ENCODE assay signal across 18 cellular contexts in the genomic region with DNA sequence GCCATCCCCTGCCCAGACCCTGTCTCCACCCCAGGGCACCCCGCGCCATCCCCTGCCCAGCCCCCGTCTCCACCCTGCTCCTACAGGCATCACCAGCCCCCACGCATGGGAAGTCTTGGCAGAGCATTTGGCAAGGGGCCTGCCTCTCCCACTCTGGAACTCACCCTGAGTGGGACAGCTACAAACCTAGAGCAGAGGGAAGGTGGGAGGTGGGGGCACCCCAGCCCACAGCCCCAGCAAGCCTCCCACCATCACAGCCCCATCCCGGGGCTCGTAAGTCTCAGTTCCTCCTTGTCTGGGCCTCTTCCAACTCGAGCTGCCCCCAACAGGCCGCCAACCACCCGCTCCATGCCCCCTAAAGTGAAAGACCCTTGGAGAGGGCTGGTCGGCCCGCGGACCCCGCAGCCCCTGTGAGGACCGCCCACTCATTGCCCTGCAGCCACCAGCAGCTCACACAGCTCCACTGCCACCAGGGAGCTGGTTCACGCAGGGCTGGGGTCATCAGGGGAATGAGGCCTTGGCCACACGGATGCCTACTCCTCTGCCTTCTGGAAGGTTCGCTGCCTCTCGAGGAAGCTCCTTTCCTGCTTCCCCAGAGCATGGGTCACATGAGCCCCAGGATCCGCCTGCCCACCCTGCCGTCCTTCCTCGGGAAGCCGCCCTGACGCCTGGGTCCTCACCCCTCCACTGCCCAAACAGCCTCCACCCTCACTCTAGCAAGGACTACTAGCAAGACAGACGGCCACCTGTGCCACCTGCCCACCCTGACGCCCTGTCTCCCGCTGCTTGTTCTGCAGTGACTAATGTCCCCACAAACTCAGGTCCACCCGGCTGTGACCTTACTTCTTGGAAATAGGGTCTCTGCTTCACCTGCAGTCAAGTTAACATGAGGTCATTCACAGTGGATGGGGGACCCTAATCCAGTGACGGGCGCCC. TPM values are rescaled to one million over a fixed set of nuclear protein-coding genes. Genes with fewer than 3 reads are reported as not detected.
DNase-seq lines count a peak whose midpoint lies in the region; ATAC-seq and TF ChIP-seq lines count a peak whose summit lies in the region.
"Had no signal": no experiment of that assay in that cellular context is flagged by ENCODE, and none has a peak within 500 bp of the region (broad histone marks: within the 10 kb centered on the region; RNA-seq: fewer than 3 reads in every experiment).

No MANE protein-coding gene starts in this region.

- 83 to 90% (median 86%) methylated on average over 29 of the region's 29 CpGs for WGBS in psoas muscle, 3 donors

- ATAC-seq in T-cell (replicated peaks in 1 of 4) (peak; percentile 5 to 23 (median 15)), psoas muscle (no peak), left lobe of liver (no peak)

- H3K27ac Mint-ChIP-seq in T-cell (peak overlapping the region; percentile 91 to 98), immature natural killer cell (peak overlapping the region; percentile 87 to 94 (median 88)), type B pancreatic cell (peak overlapping the region; percentile 42)

- H3K27me3 ChIP-seq in psoas muscle (ENCODE audit: insufficient read depth in 3 of 3, low read length in 2 of 3) = no peaks in the 10 kb centered on the region
- H3K27me3 ChIP-seq: heart left ventricle, testis had no signal

- peaks cover 3% of the 10 kb centered on the region for H3K4me1 ChIP-seq in psoas muscle

- H3K27ac ChIP-seq in psoas muscle = no peak overlapping the region
- H3K27ac ChIP-seq: heart left ventricle, testis had no signal

- CTCF ChIA-PET in T-cell (lab: Charles Lee) = interaction anchor here in 1 of 2 donors (1.3 kb wide), 1 partner anchor 22 kb away, joined by 6 read pairs; no protein-coding TSS in a partner anchor

- TF ChIP-seq CTCF in type B pancreatic cell (conservative IDR thresholded peaks at IDR 0.05) (no peak), psoas muscle (IDR thresholded peaks at IDR 0.05) (no peak)

- H3K4me3 Mint-ChIP-seq in T-cell (peak overlapping the region; percentile 73 to 89 (median 74)), immature natural killer cell (peak overlapping the region; percentile 79 to 91 (median 85)), type B pancreatic cell (no peak overlapping the region)
- H3K4me3 Mint-ChIP-seq: WTC11 had no signal

- H3K4me1 Mint-ChIP-seq in T-cell (peaks cover 15 to 24% (median 22%) of the 10 kb centered on the region in 3 donors), immature natural killer cell (peaks cover 24 to 41% of the 10 kb centered on the region in 2 donors), type B pancreatic cell (ENCODE audit: unreplicated experiment) (peaks cover 12% of the 10 kb centered on the region)

- POLR2A ChIA-PET in T-cell (lab: Charles Lee) = no interaction called here

- H3K27me3 Mint-ChIP-seq in T-cell (peaks cover 0 to 7% of the 10 kb centered on the region in 2 donors), immature natural killer cell (ENCODE audit: low read depth in 3 of 3) (peaks cover 0 to 2% (median 1%) of the 10 kb centered on the region in 3 donors), type B pancreatic cell (no peaks in the 10 kb centered on the region)

- intact Hi-C loops in psoas muscle (cut with DNase I) = no loop called here

- no peaks in the 10 kb centered on the region for H3K36me3 ChIP-seq in psoas muscle (ENCODE audit: insufficient read depth in 1 of 2, low read depth in 1 of 2)
- H3K36me3 ChIP-seq: heart left ventricle had no signal

- no peaks in the 10 kb centered on the region for H3K9me3 ChIP-seq in psoas muscle
- H3K9me3 ChIP-seq: heart left ventricle, testis had no signal

- H3K36me3 Mint-ChIP-seq in T-cell = no peaks in the 10 kb centered on the region
- H3K36me3 Mint-ChIP-seq in immature natural killer cell = no peaks in the 10 kb centered on the region
- H3K36me3 Mint-ChIP-seq in type B pancreatic cell = no peaks in the 10 kb centered on the region
- H3K36me3 Mint-ChIP-seq: WTC11 had no signal

- H3K4me3 ChIP-seq in psoas muscle = no peak overlapping the region
- H3K4me3 ChIP-seq: testis had no signal

- H3K9me3 Mint-ChIP-seq in T-cell (no peaks in the 10 kb centered on the region), immature natural killer cell (no peaks in the 10 kb centered on the region), type B pancreatic cell (no peaks in the 10 kb centered on the region)
- H3K9me3 Mint-ChIP-seq: WTC11 had no signal

- peak; percentile 11 for DNase-seq in stimulated activated CD4-positive, alpha-beta T cell treated with anti-CD3 and anti-CD28 coated beads, Interleukin-15, amount 100 ng/mL, for 24 hours
- no peak for DNase-seq in stimulated activated CD4-positive, alpha-beta T cell treated with anti-CD3 and anti-CD28 coated beads, Interleukin-2, amount 100 ng/mL, for 48 hours
- DNase-seq in T-cell (no peak), immature natural killer cell (no peak), type B pancreatic cell (ENCODE audit: extremely low spot score, unreplicated experiment) (no peak), psoas muscle (no peak), NCI-H82 treated with DMSO at 0.1 percent for 48 hours (lab: John Stamatoyannopoulos, UW; ENCODE audit: unreplicated experiment) (no peak), left lobe of liver (ENCODE audit: low spot score) (no peak)
- DNase-seq: activated CD8-positive, alpha-beta memory T cell treated with anti-CD3 and anti-CD28 coated beads, Interleukin-2, amount 50 U/mL, for 4 hours; amniotic stem cell; central memory CD4-positive, alpha-beta T cell; effector CD8-positive, alpha-beta T cell; heart left ventricle; mammary epithelial cell; SW 1271; testis had no signal

RNA-seq across cellular contexts. Expression of gene MEGF6, which starts 14.4 kb away (rescaled TPM):
- total RNA-seq in T-cell (100 to 1,000 TPM in 3 of 5 donors, 10 to 100 TPM in 2; 63.3 to 213 (median 193) TPM), type B pancreatic cell (ENCODE audit: low replicate concordance) (26.7 and 61.7 TPM in 2 replicates), psoas muscle (1 to 10 TPM; 3.7 to 5.5 (median 4.5) TPM), left lobe of liver (6.9 TPM)
- polyA plus RNA-seq in immature natural killer cell (under 1 TPM in 1 of 3 donors, not detected in 2; 0.08 TPM), psoas muscle (1 to 10 TPM in 2 of 3 donors, under 1 TPM in 1; 0.67 to 2.4 (median 1.6) TPM)

RNA-seq across cellular contexts. Expression of gene TPRG1L, which starts 27.9 kb away (rescaled TPM):
- total RNA-seq in T-cell (10 to 100 TPM; 36.7 to 48.5 (median 45.4) TPM), type B pancreatic cell (ENCODE audit: low replicate concordance) (26.6 and 56.6 TPM in 2 replicates), psoas muscle (10 to 100 TPM; 37.9 to 49.2 (median 39.2) TPM), left lobe of liver (49.9 TPM)
- polyA plus RNA-seq in immature natural killer cell (10 to 100 TPM; 36.2 to 43.4 (median 40.3) TPM), psoas muscle (10 to 100 TPM; 33.9 to 66.4 (median 45.0) TPM)

RNA-seq across cellular contexts. Expression of gene WRAP73, which starts 53.0 kb away (rescaled TPM):
- 10 to 100 TPM; 33.7 to 44.9 (median 39.8) TPM for total RNA-seq in T-cell
- polyA plus RNA-seq in immature natural killer cell = 10 to 100 TPM; 19.9 to 26.8 (median 21.1) TPM
- total RNA-seq in type B pancreatic cell (ENCODE audit: low replicate concordance) = 22.5 and 26.7 TPM in 2 replicates
- total RNA-seq in psoas muscle = 10 to 100 TPM; 10.8 to 12.6 (median 11.7) TPM
- polyA plus RNA-seq in psoas muscle = 10 to 100 TPM; 14.9 to 21.8 (median 20.2) TPM
- total RNA-seq in left lobe of liver = 8.9 TPM

RNA-seq across cellular contexts. Expression of gene TP73, which starts 55.4 kb away (rescaled TPM):
- total RNA-seq in T-cell = under 1 TPM in 4 of 5 donors, not detected in 1; 0.12 to 0.21 (median 0.18) TPM
- polyA plus RNA-seq in immature natural killer cell = not detected
- 1.6 TPM in 2 replicates for total RNA-seq in type B pancreatic cell (ENCODE audit: low replicate concordance)
- under 1 TPM in 1 of 4 donors, not detected in 3; 0.13 TPM for total RNA-seq in psoas muscle
- under 1 TPM in 2 of 3 donors, not detected in 1; under 0.01 to 0.01 TPM for polyA plus RNA-seq in psoas muscle
- total RNA-seq in left lobe of liver = 0.08 TPM
- total RNA-seq: fibroblast of lung had no signal
- polyA plus RNA-seq: fibroblast of lung had no signal

Comparison
In these comparisons a context has a peak if more than half of its experiments do, and no peak if none do; other contexts are left out.
1. ATAC-seq: peak in T-cell (4 of 4); none in psoas muscle (0 of 4) and left lobe of liver (single experiment).
2. H3K27ac Mint-ChIP-seq: peak in every context shown above with its lines; median percentile 94 in T-cell; 88 in immature natural killer cell; 42 in type B pancreatic cell.